ENCODE assay signal across 17 cellular contexts in genomic region chr6:50785921-50786320, GRCh38. TPM values are rescaled to one million over a fixed set of nuclear protein-coding genes. Genes with fewer than 3 reads are reported as not detected.
DNase-seq lines count a peak whose midpoint lies in the region; ATAC-seq and TF ChIP-seq lines count a peak whose summit lies in the region.
"Had no signal": no experiment of that assay in that cellular context is flagged by ENCODE, and none has a peak within 500 bp of the region (broad histone marks: within the 10 kb centered on the region; RNA-seq: fewer than 3 reads in every experiment).

No MANE protein-coding gene starts in this region.

- H3K27ac ChIP-seq in RWPE2 (ENCODE audit: poor library complexity, severe bottlenecking) (peak overlapping the region; percentile 26), epithelial cell of prostate (peak overlapping the region; percentile 76), mesendoderm (ENCODE audit: low read depth, low read length) (no peak overlapping the region)
- H3K27ac ChIP-seq: BLaER1 treated with 17β-estradiol and CSF1 and Interleukin-3, amounts not matched to agents 10 nM and 100 nM had no signal

- ATAC-seq in RWPE2 (ENCODE audit: low read depth), result peak; percentile 77
- no peak for ATAC-seq in activated naive CD4-positive, alpha-beta T cell treated with anti-CD3 and anti-CD28 coated beads, Interleukin-2, amount 50 U/mL, for 72 hours
- ATAC-seq: HepG2 had no signal

- H3K56ac ChIP-seq in mesendoderm (ENCODE audit: low read length), result no peak overlapping the region

- H3K36me3 ChIP-seq in RWPE2 (ENCODE audit: low read depth), result no peaks in the 10 kb centered on the region
- H3K36me3 ChIP-seq in mesendoderm (ENCODE audit: control insufficient read depth, insufficient read depth, low read length), result no peaks in the 10 kb centered on the region
- H3K36me3 ChIP-seq: BLaER1 treated with 17β-estradiol and CSF1 and Interleukin-3, amounts not matched to agents 10 nM and 100 nM had no signal

- no peak overlapping the region for H3K27ac Mint-ChIP-seq in activated naive CD4-positive, alpha-beta T cell treated with anti-CD3 and anti-CD28 coated beads, Interleukin-2, amount 50 U/mL, for 72 hours
- H3K27ac Mint-ChIP-seq: CD4-positive, CD25-positive, alpha-beta regulatory T cell; H9 had no signal

- H3K23ac ChIP-seq in mesendoderm (ENCODE audit: low read length), result no peak overlapping the region

- H3K4ac ChIP-seq in mesendoderm (ENCODE audit: low read depth, low read length), result no peak overlapping the region

- WGBS in mesendoderm (ENCODE audit: extremely low coverage, insufficient coverage, low lambda C conversion rate), result no CpG with 5 or more reads among the region's 1 CpG

- H3K4me3 ChIP-seq in RWPE2 (ENCODE audit: severe bottlenecking), result no peak overlapping the region
- H3K4me3 ChIP-seq in mesendoderm (ENCODE audit: low read length), result no peak overlapping the region
- H3K4me3 ChIP-seq: BLaER1 treated with 17β-estradiol and CSF1 and Interleukin-3, amounts not matched to agents 10 nM and 100 nM had no signal

- no peaks in the 10 kb centered on the region for H3K9me3 ChIP-seq in RWPE2 (ENCODE audit: severe bottlenecking)
- H3K9me3 ChIP-seq: BLaER1 treated with 17β-estradiol and CSF1 and Interleukin-3, amounts not matched to agents 10 nM and 100 nM had no signal

- no peak overlapping the region for H4K8ac ChIP-seq in mesendoderm (ENCODE audit: low read depth, low read length)

- no peak overlapping the region for H3K9ac ChIP-seq in mesendoderm (ENCODE audit: low read length)
- H3K9ac ChIP-seq: BLaER1 treated with 17β-estradiol and CSF1 and Interleukin-3, amounts not matched to agents 10 nM and 100 nM had no signal

- H2AK5ac ChIP-seq in mesendoderm (ENCODE audit: low read length), result no peak overlapping the region

- DNase-seq in HPDE6-E6E7 (ENCODE audit: extremely low spot score) (peak; percentile 28), RWPE2 (ENCODE audit: low spot score) (no peak), epithelial cell of prostate (ENCODE audit: low read depth, low spot score) (peak; percentile 64), mesendoderm (peak; percentile 60), amniotic stem cell (lab: John Stamatoyannopoulos, UW) (no peak), DMS 273 (lab: John Stamatoyannopoulos, UW; ENCODE audit: unreplicated experiment) (no peak)
- no peak for DNase-seq in activated naive CD4-positive, alpha-beta T cell treated with anti-CD3 and anti-CD28 coated beads, Interleukin-2, amount 50 U/mL, for 72 hours (ENCODE audit: low spot score in 2 of 2)
- DNase-seq: ACHN; CD4-positive, CD25-positive, alpha-beta regulatory T cell; DMS 273 treated with DMSO at 0.1 percent for 48 hours; DMS79 treated with DMSO at 0.1 percent for 48 hours; EL; GOT3; H9 had no signal

- H3K18ac ChIP-seq in mesendoderm (ENCODE audit: low read length), result no peak overlapping the region

- no peak overlapping the region for H2BK15ac ChIP-seq in mesendoderm (replicated peaks; ENCODE audit: low read depth)

- no peak overlapping the region for H2BK5ac ChIP-seq in mesendoderm (ENCODE audit: low read length)

- no peaks in the 10 kb centered on the region for H3K79me1 ChIP-seq in mesendoderm (ENCODE audit: low read length)

- H3K27me3 ChIP-seq in RWPE2 (ENCODE audit: insufficient read depth, poor library complexity, severe bottlenecking) (no peaks in the 10 kb centered on the region), mesendoderm (ENCODE audit: insufficient read depth, low read length, poor library complexity) (no peaks in the 10 kb centered on the region)
- H3K27me3 ChIP-seq: BLaER1 treated with 17β-estradiol and CSF1 and Interleukin-3, amounts not matched to agents 10 nM and 100 nM had no signal

- TF ChIP-seq CTCF in RWPE2 (IDR thresholded peaks at IDR 0.05; ENCODE audit: poor library complexity, severe bottlenecking), result no peak

- H3K36me3 Mint-ChIP-seq in activated naive CD4-positive, alpha-beta T cell treated with anti-CD3 and anti-CD28 coated beads, Interleukin-2, amount 50 U/mL, for 72 hours, result no peaks in the 10 kb centered on the region
- H3K36me3 Mint-ChIP-seq: CD4-positive, CD25-positive, alpha-beta regulatory T cell had no signal

- H3K79me2 ChIP-seq in mesendoderm (ENCODE audit: control insufficient read depth, insufficient read depth, low read length), result no peaks in the 10 kb centered on the region

- H3K4me2 ChIP-seq in mesendoderm (ENCODE audit: low read length), result no peak overlapping the region
- H3K4me2 ChIP-seq: BLaER1 treated with 17β-estradiol and CSF1 and Interleukin-3, amounts not matched to agents 10 nM and 100 nM had no signal

- H2BK120ac ChIP-seq in mesendoderm (ENCODE audit: low read depth, low read length), result no peak overlapping the region

- peaks cover 0 to 9% of the 10 kb centered on the region in 2 donors for H3K9me3 Mint-ChIP-seq in activated naive CD4-positive, alpha-beta T cell treated with anti-CD3 and anti-CD28 coated beads, Interleukin-2, amount 50 U/mL, for 72 hours
- H3K9me3 Mint-ChIP-seq: H9 had no signal

- H3K4me1 ChIP-seq in RWPE2 (ENCODE audit: insufficient read depth, poor library complexity, severe bottlenecking) (peaks cover 4% of the 10 kb centered on the region), mesendoderm (ENCODE audit: control insufficient read depth, low read depth, low read length) (no peaks in the 10 kb centered on the region)
- H3K4me1 ChIP-seq: BLaER1 treated with 17β-estradiol and CSF1 and Interleukin-3, amounts not matched to agents 10 nM and 100 nM had no signal

- no peak overlapping the region for H4K5ac ChIP-seq in mesendoderm (ENCODE audit: low read length)

RNA-seq across cellular contexts. Expression of gene TFAP2B, which starts 32.8 kb away (rescaled TPM):
- polyA plus RNA-seq in mesendoderm (2013, experiment 1 of 2), result not detected
- not detected for polyA plus RNA-seq in mesendoderm (2013, experiment 2 of 2)
- not detected for total RNA-seq in activated naive CD4-positive, alpha-beta T cell treated with anti-CD3 and anti-CD28 coated beads, Interleukin-2, amount 50 U/mL, for 72 hours
- total RNA-seq: A172; CD4-positive, CD25-positive, alpha-beta regulatory T cell; H9; HepG2 had no signal
- polyA plus RNA-seq: CD4-positive, CD25-positive, alpha-beta regulatory T cell; HepG2 had no signal

Comparison
In these comparisons a context has a peak if more than half of its experiments do, and no peak if none do; other contexts are left out.
1. DNase-seq: peak in HPDE6-E6E7 (single experiment), epithelial cell of prostate (single experiment) and mesendoderm (single experiment); none in RWPE2 (single experiment), amniotic stem cell (single experiment), activated naive CD4-positive, alpha-beta T cell treated with anti-CD3 and anti-CD28 coated beads, Interleukin-2, amount 50 U/mL, for 72 hours (0 of 2) and DMS 273 (single experiment).